In genomic region chr20:49262444-49262843, GRCh38 we compare ENCODE assay signal across 27 cellular contexts.
"Had no signal": no experiment of that assay in that cellular context is flagged by ENCODE, and none has a peak within 500 bp of the region (broad histone marks: within the 10 kb centered on the region; RNA-seq: fewer than 3 reads in every experiment).

No MANE protein-coding gene starts in this region.

- H3K36me3 ChIP-seq: ovary had no signal

- H3K27me3 ChIP-seq: breast epithelium, ovary, stomach, thyroid gland, upper lobe of left lung, vagina had no signal

- ATAC-seq: activated CD4-positive, alpha-beta T cell treated with anti-CD3 and anti-CD28 coated beads for 36 hours; esophagus mucosa; left cardiac atrium; stimulated activated naive B cell treated with anti-CD40 and anti-IgM and Interleukin-4, amounts not matched to agents 10 μg/mL and 1 μg/mL and 100 μg/mL, for 72 hours; T-cell had no signal

- H3K27ac ChIP-seq: breast epithelium, ovary, prostate gland, stomach, thyroid gland, upper lobe of left lung, vagina had no signal

- H3K4me1 Mint-ChIP-seq: nephron progenitor cell had no signal

- H3K4me3 Mint-ChIP-seq: activated CD4-positive, alpha-beta T cell treated with anti-CD3 and anti-CD28 coated beads for 36 hours; activated naive CD4-positive, alpha-beta T cell treated with anti-CD3 and anti-CD28 coated beads for 36 hours; central memory CD8-positive, alpha-beta T cell; dendritic cell treated with granulocyte-macrophage colony-stimulating factor and Interleukin-4, amounts not matched to agents 40 ng/mL and 50 ng/mL, for 4 days; endodermal cell; mesothelial cell of epicardium; naive B cell; nephron progenitor cell; stimulated activated naive B cell treated with anti-CD40 and anti-IgM and Interleukin-4, amounts not matched to agents 10 μg/mL and 1 μg/mL and 100 μg/mL, for 72 hours; T-cell; T-helper 2 cell treated with Interferon-gamma antibody and Interleukin-4, amounts not matched to agents 5 μg/mL and 100 μg/mL, for 36 hours had no signal

- H3K4me3 ChIP-seq: breast epithelium, ovary, prostate gland, smooth muscle cell, stomach, thyroid gland, upper lobe of left lung, vagina had no signal

- H3K27ac Mint-ChIP-seq: activated CD4-positive, alpha-beta T cell treated with anti-CD3 and anti-CD28 coated beads for 36 hours; activated naive CD4-positive, alpha-beta T cell treated with anti-CD3 and anti-CD28 coated beads for 36 hours; dendritic cell treated with granulocyte-macrophage colony-stimulating factor and Interleukin-4, amounts not matched to agents 40 ng/mL and 50 ng/mL, for 4 days; endodermal cell; mesothelial cell of epicardium; naive B cell; nephron progenitor cell; stimulated activated naive B cell treated with anti-CD40 and anti-IgM and Interleukin-4, amounts not matched to agents 10 μg/mL and 1 μg/mL and 100 μg/mL, for 72 hours; T-cell; T-helper 2 cell treated with Interferon-gamma antibody and Interleukin-4, amounts not matched to agents 5 μg/mL and 100 μg/mL, for 36 hours had no signal

- DNase-seq: activated CD4-positive, alpha-beta T cell treated with anti-CD3 and anti-CD28 coated beads for 36 hours; activated CD4-positive, CD25-positive, alpha-beta regulatory T cell; activated naive CD4-positive, alpha-beta T cell treated with anti-CD3 and anti-CD28 coated beads for 36 hours; amygdala; endodermal cell; foreskin fibroblast; head of caudate nucleus; hippocampal formation; left cardiac atrium; naive B cell; nephron progenitor cell; ovary; stimulated activated CD4-positive, alpha-beta T cell treated with anti-CD3 and anti-CD28 coated beads, Interleukin-1b, Interleukin-23, amount 100 ng/mL, for 48 hours; stimulated activated naive B cell treated with anti-CD40 and anti-IgM and Interleukin-4, amounts not matched to agents 10 μg/mL and 1 μg/mL and 100 μg/mL, for 72 hours; stomach; T-cell; thyroid gland; upper lobe of left lung had no signal

- H3K9me3 ChIP-seq: breast epithelium, ovary, prostate gland, stomach, thyroid gland, upper lobe of left lung, vagina had no signal

- H3K4me1 ChIP-seq: breast epithelium, prostate gland had no signal

- H3K27me3 Mint-ChIP-seq: activated CD4-positive, alpha-beta T cell treated with anti-CD3 and anti-CD28 coated beads for 36 hours; central memory CD8-positive, alpha-beta T cell; dendritic cell treated with granulocyte-macrophage colony-stimulating factor and Interleukin-4, amounts not matched to agents 40 ng/mL and 50 ng/mL, for 4 days; naive B cell; stimulated activated naive B cell treated with anti-CD40 and anti-IgM and Interleukin-4, amounts not matched to agents 10 μg/mL and 1 μg/mL and 100 μg/mL, for 72 hours; T-cell had no signal

- H3K9me3 Mint-ChIP-seq: activated naive CD4-positive, alpha-beta T cell treated with anti-CD3 and anti-CD28 coated beads for 36 hours; central memory CD8-positive, alpha-beta T cell; dendritic cell treated with granulocyte-macrophage colony-stimulating factor and Interleukin-4, amounts not matched to agents 40 ng/mL and 50 ng/mL, for 4 days; mesothelial cell of epicardium; nephron progenitor cell; stimulated activated naive B cell treated with anti-CD40 and anti-IgM and Interleukin-4, amounts not matched to agents 10 μg/mL and 1 μg/mL and 100 μg/mL, for 72 hours had no signal
